In the genomic region with DNA sequence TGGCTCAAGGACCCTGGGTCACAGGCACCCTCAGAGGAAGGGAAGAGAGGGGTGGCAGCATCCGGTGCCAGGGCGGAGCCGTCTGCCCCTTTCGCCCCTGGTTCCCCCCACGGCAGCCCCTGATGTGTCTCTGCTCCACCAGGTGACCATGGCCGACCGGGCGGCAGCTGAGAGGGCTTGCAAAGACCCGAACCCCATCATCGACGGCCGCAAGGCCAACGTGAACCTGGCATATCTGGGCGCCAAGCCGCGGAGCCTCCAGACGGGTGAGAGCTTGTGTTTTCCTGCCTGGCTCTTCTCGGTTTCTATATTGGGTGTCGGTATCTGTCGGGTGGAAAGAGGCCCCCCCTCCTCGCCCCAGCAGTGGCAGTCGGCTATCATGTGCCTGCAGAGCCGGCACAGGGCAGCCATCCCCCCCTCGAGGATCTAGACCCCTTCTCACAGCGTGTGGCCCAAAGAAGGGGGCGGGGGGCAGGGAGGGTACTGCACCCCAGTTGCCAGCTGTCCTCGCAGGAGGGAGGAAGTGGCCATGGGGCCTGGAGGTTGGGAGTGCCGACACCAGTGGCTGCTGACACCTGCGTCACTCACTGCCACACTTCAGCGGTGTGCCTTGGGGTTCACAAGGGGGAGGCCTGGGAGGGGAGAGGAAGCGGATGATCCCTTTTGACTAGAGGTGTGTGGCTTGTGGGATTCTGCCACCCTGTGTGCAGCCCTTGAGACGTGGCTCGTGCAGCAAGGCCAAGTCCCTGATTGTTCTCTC, we compare ENCODE assay signal across 9 cellular contexts. TPM values are rescaled to one million over a fixed set of nuclear protein-coding genes. Genes with fewer than 3 reads are reported as not detected.
DNase-seq lines count a peak whose midpoint lies in the region; ATAC-seq, FAIRE-seq and TF ChIP-seq lines count a peak whose summit lies in the region.
"Had no signal": no experiment of that assay in that cellular context is flagged by ENCODE, and none has a peak within 500 bp of the region (broad histone marks: within the 10 kb centered on the region; RNA-seq: fewer than 3 reads in every experiment).

No MANE protein-coding gene starts in this region.

- intact Hi-C loops in PC-3 (cut with micrococcal nuclease), result loop anchor here (5.0 kb wide), 1 partner anchor 45 kb away; no protein-coding TSS in a partner anchor
- intact Hi-C loops in left ventricle myocardium inferior (cut with micrococcal nuclease), result no loop called here
- intact Hi-C loops in spleen (cut with DNase I; ENCODE audit: low total_unique reads), result no loop called here

- no peak overlapping the region for H2AFZ ChIP-seq in PC-3 (ENCODE audit: low read length)

- 8 to 23% (median 15%) methylated on average over 15 to 33 of the region's 33 CpGs for WGBS in spleen, 5 donors

- H3K9me3 ChIP-seq in PC-3 (ENCODE audit: low read length) (no peaks in the 10 kb centered on the region), left ventricle myocardium inferior (replicated peaks) (no peaks in the 10 kb centered on the region), spleen (no peaks in the 10 kb centered on the region)

- POLR2A ChIA-PET in PC-3 (lab: Charles Lee; ENCODE audit: unreplicated experiment), result no interaction called here

- TF ChIP-seq CTCF in PC-3 (conservative IDR thresholded peaks at IDR 0.05; ENCODE audit: low read depth, low read length), result no peak
- TF ChIP-seq CTCF in left ventricle myocardium inferior (IDR thresholded peaks at IDR 0.05; ENCODE audit: borderline replicate concordance), result no peak
- TF ChIP-seq CTCF in spleen (IDR thresholded peaks at IDR 0.05 in 8 of 11, conservative IDR thresholded peaks at IDR 0.05 in 3 of 11), result peak in 4 of 11 experiments; percentile 18 to 39 (median 22)

- peak in 2 of 3 donors; percentile 4 for TF ChIP-seq POLR2A in spleen (IDR thresholded peaks at IDR 0.05)

- no TSS peak for BruUV-seq in PC-3 (replicated peaks; lab: Mats Ljungman, UMichigan)

- H4K20me1 ChIP-seq in PC-3 (ENCODE audit: low read length), result peaks cover 8% of the 10 kb centered on the region; the same call in 1 of the 2 replicates

- H3K4me3 ChIP-seq in PC-3 (ENCODE audit: low read length), result peak overlapping the region; percentile 73
- H3K4me3 ChIP-seq in left ventricle myocardium inferior, result peak overlapping the region; percentile 80
- H3K4me3 ChIP-seq in spleen, result peak overlapping the region; percentile 64 to 94 (median 76)

- H3K36me3 ChIP-seq in PC-3 (ENCODE audit: low read depth, low read length), result peaks cover 25% of the 10 kb centered on the region; the same call in 1 of the 2 replicates
- peaks cover 26% of the 10 kb centered on the region for H3K36me3 ChIP-seq in left ventricle myocardium inferior
- peaks cover 0 to 48% (median 38%) of the 10 kb centered on the region in 6 donors for H3K36me3 ChIP-seq in spleen

- no peak for DNase-seq in GM19239 (ENCODE audit: insufficient read length, low spot score)
- no peak for DNase-seq in PC-3
- peak; percentile 66 for DNase-seq in activated gamma-delta T cell treated with anti-CD3 and anti-CD28 coated beads, Interleukin-2, amount 50 U/mL, for 16 hours (ENCODE audit: low read depth)
- peak; percentile 68 for DNase-seq in left ventricle myocardium inferior
- peak; percentile 96 for DNase-seq in spleen
- no peak for DNase-seq in NCI-H1092 (lab: John Stamatoyannopoulos, UW)
- DNase-seq in GM19238 (ENCODE audit: insufficient read length, low spot score), result no peak

- H3F3A ChIP-seq in PC-3 (ENCODE audit: low read length, unreplicated experiment), result no peaks in the 10 kb centered on the region

- peak overlapping the region; percentile 46 for H3K9ac ChIP-seq in PC-3 (ENCODE audit: low read length)

- FAIRE-seq in GM19239 (lab: Jason Lieb, UNC), result peak; percentile 82
- FAIRE-seq: endometrium had no signal

- ATAC-seq in PC-3, result no peak
- ATAC-seq in HG02884 (IDR thresholded peaks at IDR 0.05; ENCODE audit: unreplicated experiment), result no peak

- peaks cover 33% of the 10 kb centered on the region for H3K4me1 ChIP-seq in PC-3 (ENCODE audit: insufficient read depth, low read length)
- peaks cover 80% of the 10 kb centered on the region for H3K4me1 ChIP-seq in left ventricle myocardium inferior
- peaks cover 61 to 91% (median 80%) of the 10 kb centered on the region in 6 donors for H3K4me1 ChIP-seq in spleen

- H3K79me2 ChIP-seq in PC-3 (ENCODE audit: low read length), result peaks cover 34% of the 10 kb centered on the region

- no peaks in the 10 kb centered on the region for H3K27me3 ChIP-seq in PC-3 (ENCODE audit: low read length)
- H3K27me3 ChIP-seq in left ventricle myocardium inferior (ENCODE audit: low read depth), result no peaks in the 10 kb centered on the region
- H3K27me3 ChIP-seq in spleen (replicated peaks in 1 of 7), result no peaks in the 10 kb centered on the region

- CTCF ChIA-PET in PC-3 (lab: Charles Lee), result interaction anchor here (0.6 kb wide), 1 partner anchor 40 kb away, joined by 3 read pairs; no protein-coding TSS in a partner anchor

- no peak overlapping the region for H3K27ac ChIP-seq in PC-3 (ENCODE audit: low read length)
- H3K27ac ChIP-seq in left ventricle myocardium inferior (replicated peaks), result peak overlapping the region; percentile 93
- peak overlapping the region; percentile 80 to 98 (median 92) for H3K27ac ChIP-seq in spleen

- peak overlapping the region; percentile 88 for H3K4me2 ChIP-seq in PC-3 (ENCODE audit: low read length)

- H3K9me2 ChIP-seq in PC-3 (replicated peaks; ENCODE audit: low read length), result no peaks in the 10 kb centered on the region

RNA-seq across cellular contexts. Expression of gene RBM38, which starts 1.5 kb away (rescaled TPM):
- total RNA-seq in PC-3 (2014; rRNA removed) (56.5 and 59.3 TPM in 2 replicates), left ventricle myocardium inferior (75.5 TPM), spleen (100 to 1,000 TPM in 1 of 7 donors, 10 to 100 TPM in 6; 49.2 to 120 (median 61.6) TPM)
- polyA plus RNA-seq in spleen, result 10 to 100 TPM; 48.6 to 87.8 (median 81.2) TPM

RNA-seq across cellular contexts. Expression of gene RAE1, which starts 41.6 kb away (rescaled TPM):
- total RNA-seq in PC-3 (2014; rRNA removed) (99.8 and 183 TPM in 2 replicates), left ventricle myocardium inferior (15.3 TPM), spleen (10 to 100 TPM; 22.0 to 41.3 (median 24.2) TPM)
- polyA plus RNA-seq in spleen, result 10 to 100 TPM; 16.2 to 20.2 (median 16.7) TPM

Comparison
In these comparisons a context has a peak if more than half of its experiments do, and no peak if none do; other contexts are left out.
1. DNase-seq: peak in activated gamma-delta T cell treated with anti-CD3 and anti-CD28 coated beads, Interleukin-2, amount 50 U/mL, for 16 hours (single experiment), left ventricle myocardium inferior (single experiment) and spleen (single experiment); none in GM19239 (single experiment), PC-3 (single experiment), NCI-H1092 (single experiment) and GM19238 (single experiment).
2. Peak in every context shown above with its lines, with median percentiles within 50 percentile points of each other: H3K4me3 ChIP-seq.